In the genomic region with DNA sequence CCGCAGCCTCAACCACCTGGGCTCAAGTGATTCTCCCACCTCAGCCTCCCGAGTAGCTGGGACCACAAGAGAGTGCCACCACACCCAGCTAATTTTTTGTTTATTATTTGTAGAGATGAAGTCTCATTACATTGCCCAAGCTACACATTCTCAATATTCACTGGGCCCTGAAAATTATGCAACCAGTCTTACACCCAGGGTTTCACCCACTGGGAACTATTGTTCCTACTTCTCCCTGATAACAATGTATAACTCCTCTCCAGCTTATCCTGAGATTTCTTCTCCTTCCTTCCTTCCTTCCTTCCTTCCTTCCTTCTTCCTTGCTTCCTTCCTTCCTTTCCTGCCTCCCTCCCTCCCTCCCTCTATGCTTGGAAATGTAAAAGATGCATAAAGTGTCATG, we compare ENCODE assay signal across 10 cellular contexts. TPM values are rescaled to one million over a fixed set of nuclear protein-coding genes. Genes with fewer than 3 reads are reported as not detected.
"Had no signal": no experiment of that assay in that cellular context is flagged by ENCODE, and none has a peak within 500 bp of the region (broad histone marks: within the 10 kb centered on the region; RNA-seq: fewer than 3 reads in every experiment).

No MANE protein-coding gene starts in this region.

- H3K27ac ChIP-seq: GM23248, HL-60 had no signal

- H3K4me1 Mint-ChIP-seq: IgD-negative memory B cell had no signal

- H3K9me3 ChIP-seq: HAP-1 had no signal

- H3K4me3 Mint-ChIP-seq: HFFc6, IgD-negative memory B cell had no signal

- H3K9ac ChIP-seq: GM23248 had no signal

- FAIRE-seq: HepG2 had no signal

- H3K36me3 ChIP-seq: HAP-1 had no signal

- H3K27ac Mint-ChIP-seq: HFFc6, IgD-negative memory B cell had no signal

- H3K9me3 Mint-ChIP-seq: HFFc6, IgD-negative memory B cell had no signal

- H2AFZ ChIP-seq: GM23248 had no signal

- DNase-seq: GM23248, GOT3, H7, HFFc6, KBM-7 had no signal

- H3K4me1 ChIP-seq: HAP-1 had no signal

- ATAC-seq: HCT116, HepG2 had no signal

- H3K36me3 Mint-ChIP-seq: IgD-negative memory B cell had no signal

- H3K4me3 ChIP-seq: GM23248, HAP-1 had no signal

RNA-seq across cellular contexts. Expression of gene VSIG8, which starts 11.1 kb away (rescaled TPM):
- total RNA-seq: GM23248, H7, HepG2, HFFc6 had no signal
- polyA plus RNA-seq: GM23248, HepG2, IgD-negative memory B cell had no signal

RNA-seq across cellular contexts. Expression of gene CFAP45, which starts 26.4 kb away (rescaled TPM):
- total RNA-seq: GM23248, HepG2 had no signal
- polyA plus RNA-seq: HepG2 had no signal

RNA-seq across cellular contexts. Expression of gene SLAMF8, which starts 46.9 kb away (rescaled TPM):
- total RNA-seq: GM23248, H7, HepG2 had no signal
- polyA plus RNA-seq: GM23248, HepG2, IgD-negative memory B cell had no signal
